17 cellular contexts compared by ENCODE assay signal in genomic region chr4:187172340-187172761, GRCh38.
DNase-seq lines count a peak whose midpoint lies in the region; ATAC-seq and TF ChIP-seq lines count a peak whose summit lies in the region.
"Had no signal": no experiment of that assay in that cellular context is flagged by ENCODE, and none has a peak within 500 bp of the region (broad histone marks: within the 10 kb centered on the region; RNA-seq: fewer than 3 reads in every experiment).

No MANE protein-coding gene starts in this region.

- WGBS in heart right ventricle, 2 donors, result 51% methylated on average over 7 of the region's 7 CpGs
- WGBS in aorta, 2 donors, result 47 to 61% methylated on average over 7 of the region's 7 CpGs

- H3K27ac ChIP-seq in heart right ventricle (peak overlapping the region in 3 of 10 donors; percentile 6 to 37 (median 12)), VCaP (peak overlapping the region; percentile 51), aorta (ENCODE audit: low read depth in 1 of 2, low read length in 2 of 2) (no peak overlapping the region)
- H3K27ac ChIP-seq: body of pancreas, HL-60, neutrophil, upper lobe of left lung had no signal

- H3K4me3 Mint-ChIP-seq in stimulated activated naive B cell treated with anti-CD40 and anti-IgM and Interleukin-4, amounts not matched to agents 10 μg/mL and 1 μg/mL and 100 μg/mL, for 72 hours, result no peak overlapping the region
- H3K4me3 Mint-ChIP-seq: memory B cell, T-cell had no signal

- no peak overlapping the region for H3K4me3 ChIP-seq in heart right ventricle
- H3K4me3 ChIP-seq in fibroblast of villous mesenchyme (ENCODE audit: low read depth, low read length), result no peak overlapping the region
- no peak overlapping the region for H3K4me3 ChIP-seq in aorta (ENCODE audit: low read length in 2 of 2)
- H3K4me3 ChIP-seq: body of pancreas, upper lobe of left lung had no signal

- peak in 7 of 8 donors; percentile 19 to 69 (median 56) for ATAC-seq in heart right ventricle
- peak; percentile 36 for ATAC-seq in aorta (ENCODE audit: low FRiP score)
- no peak for ATAC-seq in HG02970 (IDR thresholded peaks at IDR 0.05; ENCODE audit: low FRiP score, unreplicated experiment)
- ATAC-seq in stimulated activated naive B cell treated with anti-CD40 and anti-IgM and Interleukin-4, amounts not matched to agents 10 μg/mL and 1 μg/mL and 100 μg/mL, for 72 hours (replicated peaks), result no peak
- ATAC-seq: body of pancreas, T-cell had no signal

- H3K4me1 Mint-ChIP-seq in stimulated activated naive B cell treated with anti-CD40 and anti-IgM and Interleukin-4, amounts not matched to agents 10 μg/mL and 1 μg/mL and 100 μg/mL, for 72 hours, result no peaks in the 10 kb centered on the region
- H3K4me1 Mint-ChIP-seq: memory B cell, T-cell had no signal

- H3K27me3 Mint-ChIP-seq in stimulated activated naive B cell treated with anti-CD40 and anti-IgM and Interleukin-4, amounts not matched to agents 10 μg/mL and 1 μg/mL and 100 μg/mL, for 72 hours, result no peaks in the 10 kb centered on the region
- H3K27me3 Mint-ChIP-seq: memory B cell, T-cell had no signal

- intact Hi-C loops in heart right ventricle (cut with DNase I) (no loop called here), cardiac septum (cut with DNase I) (loop anchor here (10.0 kb wide), 1 partner anchor 228 kb away; no protein-coding TSS in a partner anchor), aorta (cut with DNase I) (no loop called here)

- H3K27me3 ChIP-seq in heart right ventricle (peaks cover 0 to 4% (median 0%) of the 10 kb centered on the region in 7 donors), aorta (ENCODE audit: control insufficient read depth in 1 of 2, insufficient read depth in 2 of 2, low read length in 1 of 2) (no peaks in the 10 kb centered on the region)
- H3K27me3 ChIP-seq: body of pancreas, neutrophil, upper lobe of left lung had no signal

- TF ChIP-seq CTCF in heart right ventricle (IDR thresholded peaks at IDR 0.05) (no peak), VCaP (conservative IDR thresholded peaks at IDR 0.05) (no peak), fibroblast of villous mesenchyme (IDR thresholded peaks at IDR 0.05; ENCODE audit: insufficient read depth, low read depth, low read length) (no peak)

- no peak overlapping the region for H3K27ac Mint-ChIP-seq in stimulated activated naive B cell treated with anti-CD40 and anti-IgM and Interleukin-4, amounts not matched to agents 10 μg/mL and 1 μg/mL and 100 μg/mL, for 72 hours
- H3K27ac Mint-ChIP-seq: memory B cell, T-cell had no signal

- H3K4me1 ChIP-seq in heart right ventricle (no peaks in the 10 kb centered on the region), aorta (ENCODE audit: control insufficient read depth in 1 of 2, insufficient read depth in 2 of 2, low read length in 2 of 2) (no peaks in the 10 kb centered on the region)
- H3K4me1 ChIP-seq: body of pancreas, upper lobe of left lung had no signal

- H3K9me3 Mint-ChIP-seq in stimulated activated naive B cell treated with anti-CD40 and anti-IgM and Interleukin-4, amounts not matched to agents 10 μg/mL and 1 μg/mL and 100 μg/mL, for 72 hours, result peaks cover 3 to 8% of the 10 kb centered on the region in 2 donors

- H3K9me3 ChIP-seq in heart right ventricle, result no peaks in the 10 kb centered on the region
- H3K9me3 ChIP-seq in aorta (ENCODE audit: control insufficient read depth, low read length), result no peaks in the 10 kb centered on the region
- H3K9me3 ChIP-seq: body of pancreas, neutrophil, upper lobe of left lung had no signal

- DNase-seq in heart right ventricle (no peak), cardiac septum (ENCODE audit: low spot score) (no peak), fibroblast of villous mesenchyme (ENCODE audit: low read depth) (peak; percentile 12), aorta (no peak), 8988T (no peak)
- no peak for DNase-seq in stimulated activated naive B cell treated with anti-CD40 and anti-IgM and Interleukin-4, amounts not matched to agents 10 μg/mL and 1 μg/mL and 100 μg/mL, for 72 hours
- DNase-seq: activated CD4-positive, alpha-beta T cell treated with anti-CD3 and anti-CD28 coated beads for 48 hours; body of pancreas; DMS153; NCI-H2107; T-cell; upper lobe of left lung had no signal

- H3K36me3 ChIP-seq in heart right ventricle, result no peaks in the 10 kb centered on the region
- no peaks in the 10 kb centered on the region for H3K36me3 ChIP-seq in aorta (ENCODE audit: control insufficient read depth in 1 of 2, insufficient read depth in 2 of 2, low read length in 1 of 2)
- H3K36me3 ChIP-seq: neutrophil, upper lobe of left lung had no signal

- H3K36me3 Mint-ChIP-seq in stimulated activated naive B cell treated with anti-CD40 and anti-IgM and Interleukin-4, amounts not matched to agents 10 μg/mL and 1 μg/mL and 100 μg/mL, for 72 hours, result no peaks in the 10 kb centered on the region
- H3K36me3 Mint-ChIP-seq: memory B cell, T-cell had no signal

Comparison
In these comparisons a context has a peak if more than half of its experiments do, and no peak if none do; other contexts are left out.
1. ATAC-seq: peak in heart right ventricle (7 of 8) and aorta (single experiment); none in HG02970 (single experiment) and stimulated activated naive B cell treated with anti-CD40 and anti-IgM and Interleukin-4, amounts not matched to agents 10 μg/mL and 1 μg/mL and 100 μg/mL, for 72 hours (0 of 2).